In the genomic region with DNA sequence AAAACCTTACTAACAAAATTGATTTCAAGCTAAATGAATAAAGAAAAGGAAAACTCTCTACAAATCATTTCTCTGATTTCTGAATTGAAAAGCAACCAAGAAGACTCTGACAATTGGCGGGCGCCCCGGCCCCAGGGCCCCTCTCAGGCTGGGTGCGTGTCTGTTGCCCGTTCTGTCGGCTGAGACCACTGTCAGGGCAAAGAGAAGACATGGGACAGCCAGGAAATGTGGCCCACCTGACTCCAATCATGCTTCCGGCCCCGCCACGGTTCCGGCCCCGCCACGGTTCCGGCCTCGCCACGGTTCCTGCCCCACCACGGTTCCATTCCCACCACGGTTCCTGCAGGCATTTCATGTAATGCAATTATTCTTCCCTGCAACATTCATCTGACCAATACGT, we compare ENCODE assay signal across 20 cellular contexts.
DNase-seq lines count a peak whose midpoint lies in the region; ATAC-seq and TF ChIP-seq lines count a peak whose summit lies in the region.
"Had no signal": no experiment of that assay in that cellular context is flagged by ENCODE, and none has a peak within 500 bp of the region (broad histone marks: within the 10 kb centered on the region; RNA-seq: fewer than 3 reads in every experiment).

No MANE protein-coding gene starts in this region.

- no peak for DNase-seq in endothelial cell (ENCODE audit: low spot score)
- no peak for DNase-seq in neural progenitor cell (ENCODE audit: low spot score)
- no peak for DNase-seq in GM19238 (ENCODE audit: insufficient read length, low spot score)
- DNase-seq: CD8-positive, alpha-beta T cell; COR-L47; DMS 273 treated with DMSO at 0.1 percent for 48 hours; DMS53; DND-41; EL; IMR-90 had no signal

- peaks cover 46% of the 10 kb centered on the region for H3K4me1 ChIP-seq in neural progenitor cell

- H3K27me3 Mint-ChIP-seq in endothelial cell (ENCODE audit: unreplicated experiment) (peaks cover 7% of the 10 kb centered on the region), neural progenitor cell (ENCODE audit: insufficient read depth, low read depth) (peaks cover 5% of the 10 kb centered on the region)

- no peaks in the 10 kb centered on the region for H3K4me1 Mint-ChIP-seq in endothelial cell (ENCODE audit: unreplicated experiment)
- peaks cover 37% of the 10 kb centered on the region for H3K4me1 Mint-ChIP-seq in neural progenitor cell
- H3K4me1 Mint-ChIP-seq: B cell had no signal

- H3K36me3 Mint-ChIP-seq in endothelial cell (ENCODE audit: low read depth, unreplicated experiment) (peaks cover 12% of the 10 kb centered on the region), neural progenitor cell (no peaks in the 10 kb centered on the region)
- H3K36me3 Mint-ChIP-seq: CD8-positive, alpha-beta T cell had no signal

- H3K4me3 Mint-ChIP-seq in endothelial cell (ENCODE audit: unreplicated experiment) (peak overlapping the region; percentile 53), neural progenitor cell (no peak overlapping the region)
- H3K4me3 Mint-ChIP-seq: B cell; CD8-positive, alpha-beta T cell; GM23338; H9 had no signal

- no peaks in the 10 kb centered on the region for H3F3A ChIP-seq in neural progenitor cell (ENCODE audit: low read depth)

- H3K9me3 Mint-ChIP-seq in endothelial cell (ENCODE audit: unreplicated experiment) (peaks cover 61% of the 10 kb centered on the region), neural progenitor cell (peaks cover 4% of the 10 kb centered on the region)
- H3K9me3 Mint-ChIP-seq: CD8-positive, alpha-beta T cell had no signal

- H3K27ac ChIP-seq in cingulate gyrus (ENCODE audit: low read depth, low read length) = peak overlapping the region; percentile 3
- H3K27ac ChIP-seq in neural progenitor cell = no peak overlapping the region
- peak overlapping the region; percentile 44 for H3K27ac ChIP-seq in temporal lobe (ENCODE audit: low read depth, low read length)
- H3K27ac ChIP-seq: BLaER1 treated with 17β-estradiol and CSF1 and Interleukin-3, amounts not matched to agents 10 nM and 100 nM had no signal

- no peaks in the 10 kb centered on the region for H4K20me1 ChIP-seq in neural progenitor cell (ENCODE audit: low read depth)

- H3K36me3 ChIP-seq in neural progenitor cell = no peaks in the 10 kb centered on the region
- H3K36me3 ChIP-seq: BLaER1 treated with 17β-estradiol and CSF1 and Interleukin-3, amounts not matched to agents 10 nM and 100 nM had no signal

- TF ChIP-seq CTCF in endothelial cell (IDR thresholded peaks at IDR 0.05; ENCODE audit: unreplicated experiment) = no peak
- TF ChIP-seq CTCF in neural progenitor cell (IDR thresholded peaks at IDR 0.05) = no peak

- no peaks in the 10 kb centered on the region for H3K9me3 ChIP-seq in neural progenitor cell (ENCODE audit: low read depth)
- H3K9me3 ChIP-seq: BLaER1 treated with 17β-estradiol and CSF1 and Interleukin-3, amounts not matched to agents 10 nM and 100 nM had no signal

- H3K79me2 ChIP-seq in neural progenitor cell (ENCODE audit: low read depth) = no peaks in the 10 kb centered on the region

- H3K27ac Mint-ChIP-seq in endothelial cell (ENCODE audit: unreplicated experiment) (no peak overlapping the region), neural progenitor cell (peak overlapping the region; percentile 34)
- H3K27ac Mint-ChIP-seq: B cell; CD8-positive, alpha-beta T cell; GM23338 had no signal

- H3K27me3 ChIP-seq in neural progenitor cell = no peaks in the 10 kb centered on the region
- H3K27me3 ChIP-seq: BLaER1 treated with 17β-estradiol and CSF1 and Interleukin-3, amounts not matched to agents 10 nM and 100 nM had no signal

- no peak overlapping the region for H3K4me3 ChIP-seq in neural progenitor cell
- H3K4me3 ChIP-seq: BLaER1 treated with 17β-estradiol and CSF1 and Interleukin-3, amounts not matched to agents 10 nM and 100 nM; GM12878; GM23338; K562 had no signal

- H3K9ac ChIP-seq in neural progenitor cell = no peak overlapping the region
- H3K9ac ChIP-seq: BLaER1 treated with 17β-estradiol and CSF1 and Interleukin-3, amounts not matched to agents 10 nM and 100 nM had no signal

- no peak overlapping the region for H2AFZ ChIP-seq in neural progenitor cell (replicated peaks)
- H2AFZ ChIP-seq: GM23338 had no signal

- no peak overlapping the region for H3K4me2 ChIP-seq in neural progenitor cell

- no peak for ATAC-seq in HG02973 (IDR thresholded peaks at IDR 0.05; ENCODE audit: unreplicated experiment)
- no peak for ATAC-seq in GM18861 (IDR thresholded peaks at IDR 0.05; ENCODE audit: unreplicated experiment)
- ATAC-seq: CD8-positive, alpha-beta T cell; GM12878 had no signal
